ENCODE assay signal across 29 cellular contexts in genomic region chr15:43196760-43197548, GRCh38. TPM values are rescaled to one million over a fixed set of nuclear protein-coding genes. Genes with fewer than 3 reads are reported as not detected.
"Had no signal": no experiment of that assay in that cellular context is flagged by ENCODE, and none has a peak within 500 bp of the region (broad histone marks: within the 10 kb centered on the region; RNA-seq: fewer than 3 reads in every experiment).

No MANE protein-coding gene starts in this region.

- H3K4me3 ChIP-seq: adrenal gland, ascending aorta, colonic mucosa, dorsolateral prefrontal cortex, esophagus squamous epithelium, gastrocnemius medialis, lower lobe of right lung, ovary, smooth muscle cell, thoracic aorta had no signal

- H3K9me3 ChIP-seq: adrenal gland, ascending aorta, colonic mucosa, esophagus squamous epithelium, gastrocnemius medialis, lower lobe of right lung, neutrophil, ovary, thoracic aorta had no signal

- H3K4me3 Mint-ChIP-seq: activated CD4-positive, alpha-beta T cell treated with anti-CD3 and anti-CD28 coated beads, Interleukin-2, amount 10 ng/mL, durations not matched to agents 7 days and 5 days; activated naive CD4-positive, alpha-beta T cell treated with anti-CD3 and anti-CD28 coated beads, Interleukin-2, amount 50 U/mL, for 24 hours; effector memory CD8-positive, alpha-beta T cell; naive thymus-derived CD8-positive, alpha-beta T cell; T-cell; T-helper 2 cell treated with Interferon-gamma antibody and Interleukin-4, amounts not matched to agents 5 μg/mL and 100 μg/mL, for 36 hours; type B pancreatic cell had no signal

- H3K4me1 ChIP-seq: adrenal gland, ascending aorta, colonic mucosa, esophagus squamous epithelium, lower lobe of right lung had no signal

- H3K36me3 ChIP-seq: colonic mucosa, ovary had no signal

- H3K27me3 Mint-ChIP-seq: activated CD4-positive, alpha-beta T cell treated with anti-CD3 and anti-CD28 coated beads, Interleukin-2, amount 10 ng/mL, durations not matched to agents 7 days and 5 days; activated naive CD4-positive, alpha-beta T cell treated with anti-CD3 and anti-CD28 coated beads, Interleukin-2, amount 50 U/mL, for 24 hours; effector memory CD8-positive, alpha-beta T cell; naive thymus-derived CD8-positive, alpha-beta T cell; T-cell had no signal

- H3K27ac ChIP-seq: adrenal gland, ascending aorta, brain microvascular endothelial cell, colonic mucosa, dorsolateral prefrontal cortex, esophagus squamous epithelium, lower lobe of right lung, ovary, thoracic aorta, VCaP had no signal

- H3K27ac Mint-ChIP-seq: activated CD4-positive, alpha-beta T cell treated with anti-CD3 and anti-CD28 coated beads, Interleukin-2, amount 10 ng/mL, durations not matched to agents 7 days and 5 days; activated naive CD4-positive, alpha-beta T cell treated with anti-CD3 and anti-CD28 coated beads, Interleukin-2, amount 50 U/mL, for 24 hours; effector memory CD8-positive, alpha-beta T cell; T-cell; T-helper 2 cell treated with Interferon-gamma antibody and Interleukin-4, amounts not matched to agents 5 μg/mL and 100 μg/mL, for 36 hours; type B pancreatic cell had no signal

- DNase-seq: activated CD4-positive, alpha-beta T cell treated with anti-CD3 and anti-CD28 coated beads, Interleukin-2, amount 10 ng/mL, durations not matched to agents 7 days and 5 days; activated CD4-positive, CD25-positive, alpha-beta regulatory T cell treated with anti-CD3 and anti-CD28 coated beads, Interleukin-2, amount 50 U/mL, for 72 hours; activated gamma-delta T cell treated with Interleukin-2 at 50 U/mL for 16 hours; activated T-cell treated with anti-CD3 and anti-CD28 coated beads, Interleukin-2, amount 50 U/mL, for 1 hour; adrenal gland; brain microvascular endothelial cell; colonic mucosa; dorsolateral prefrontal cortex; effector memory CD8-positive, alpha-beta T cell; esophagus squamous epithelium; gastrocnemius medialis; islet precursor cell; left colon; lower lobe of right lung; naive thymus-derived CD8-positive, alpha-beta T cell; ovary; stimulated activated CD4-positive, alpha-beta T cell treated with anti-CD3 and anti-CD28 coated beads, Interleukin-15, amount 100 ng/mL, for 24 hours; stimulated activated naive CD4-positive, alpha-beta T cell; T-cell had no signal

- H3K9me3 Mint-ChIP-seq: activated naive CD4-positive, alpha-beta T cell treated with anti-CD3 and anti-CD28 coated beads, Interleukin-2, amount 50 U/mL, for 24 hours; effector memory CD8-positive, alpha-beta T cell had no signal

- ATAC-seq: effector memory CD8-positive, alpha-beta T cell; gastrocnemius medialis; left colon; lower lobe of right lung; naive thymus-derived CD8-positive, alpha-beta T cell; sciatic nerve; T-cell had no signal

- H3K4me1 Mint-ChIP-seq: activated naive CD4-positive, alpha-beta T cell treated with anti-CD3 and anti-CD28 coated beads, Interleukin-2, amount 50 U/mL, for 24 hours had no signal

- H3K27me3 ChIP-seq: adrenal gland, ascending aorta, brain microvascular endothelial cell, colonic mucosa, dorsolateral prefrontal cortex, esophagus squamous epithelium, gastrocnemius medialis, neutrophil, ovary had no signal

RNA-seq across cellular contexts. Expression of gene EPB42, which starts 23.9 kb away (rescaled TPM):
- total RNA-seq: activated CD4-positive, alpha-beta T cell treated with anti-CD3 and anti-CD28 coated beads, Interleukin-2, amount 10 ng/mL, durations not matched to agents 7 days and 5 days; ascending aorta; colonic mucosa; esophagus squamous epithelium; gastrocnemius medialis; left colon; lower lobe of right lung; naive thymus-derived CD8-positive, alpha-beta T cell; pulmonary artery endothelial cell; smooth muscle cell; T-cell; thoracic aorta had no signal
